ENCODE assay signal across 8 cellular contexts in genomic region chr1:226201029-226201593, GRCh38. TPM values are rescaled to one million over a fixed set of nuclear protein-coding genes. Genes with fewer than 3 reads are reported as not detected.
DNase-seq lines count a peak whose midpoint lies in the region; ATAC-seq, FAIRE-seq and TF ChIP-seq lines count a peak whose summit lies in the region.
"Had no signal": no experiment of that assay in that cellular context is flagged by ENCODE, and none has a peak within 500 bp of the region (broad histone marks: within the 10 kb centered on the region; RNA-seq: fewer than 3 reads in every experiment).

No MANE protein-coding gene starts in this region.

- DNase-seq in GM12891 (ENCODE audit: insufficient read length, low spot score) (peak; percentile 42), UCSD-AML1 (lab: John Stamatoyannopoulos, UW; ENCODE audit: unreplicated experiment) (peak; percentile 24), mesenteric fat pad (ENCODE audit: low spot score) (peak; percentile 11), SKM-1 (lab: John Stamatoyannopoulos, UW; ENCODE audit: unreplicated experiment) (no peak), KG1 (lab: John Stamatoyannopoulos, UW) (no peak), LoVo (ENCODE audit: low spot score) (no peak)
- DNase-seq: left cardiac atrium had no signal

- peak; percentile 67 for ATAC-seq in HG02678 (IDR thresholded peaks at IDR 0.05; ENCODE audit: unreplicated experiment)
- ATAC-seq: left cardiac atrium had no signal

- no peak for FAIRE-seq in GM12891 (lab: Jason Lieb, UNC)

- no peak for TF ChIP-seq POLR2A in GM12891 (IDR thresholded peaks at IDR 0.05; ENCODE audit: low read depth, low read length)

TF ChIP-seq in GM12891, 5 proteins besides CTCF, POLR2A, EP300 and RAD21:
- TF ChIP-seq POU2F2 (IDR thresholded peaks at IDR 0.05; ENCODE audit: low read depth, low read length) (no peak), TAF1 (IDR thresholded peaks at IDR 0.05; ENCODE audit: low read depth, low read length) (no peak), SPI1 (IDR thresholded peaks at IDR 0.05; ENCODE audit: low read depth, low read length) (no peak), PAX5 (IDR thresholded peaks at IDR 0.05; ENCODE audit: insufficient read depth, low read length, severe bottlenecking) (no peak), POLR2AphosphoS5 (IDR thresholded peaks at IDR 0.05; ENCODE audit: low read depth, low read length) (no peak)

RNA-seq across cellular contexts. Expression of gene ACBD3, which starts 14.6 kb away (rescaled TPM):
- 12.0 TPM for polyA plus RNA-seq in GM12891 (2012; ENCODE audit: low read depth, missing spikeins)
- 46.7 TPM for total RNA-seq in mesenteric fat pad

RNA-seq across cellular contexts. Expression of gene MIXL1, which starts 22.4 kb away (rescaled TPM):
- 0.58 TPM for polyA plus RNA-seq in GM12891 (2012; ENCODE audit: low read depth, missing spikeins)
- not detected for total RNA-seq in mesenteric fat pad
- total RNA-seq: left cardiac atrium had no signal

Comparison
In these comparisons a context has a peak if more than half of its experiments do, and no peak if none do; other contexts are left out.
1. DNase-seq: peak in GM12891 (single experiment), UCSD-AML1 (single experiment) and mesenteric fat pad (single experiment); none in SKM-1 (single experiment), KG1 (single experiment) and LoVo (single experiment).